8 cellular contexts compared by ENCODE assay signal in the genomic region with DNA sequence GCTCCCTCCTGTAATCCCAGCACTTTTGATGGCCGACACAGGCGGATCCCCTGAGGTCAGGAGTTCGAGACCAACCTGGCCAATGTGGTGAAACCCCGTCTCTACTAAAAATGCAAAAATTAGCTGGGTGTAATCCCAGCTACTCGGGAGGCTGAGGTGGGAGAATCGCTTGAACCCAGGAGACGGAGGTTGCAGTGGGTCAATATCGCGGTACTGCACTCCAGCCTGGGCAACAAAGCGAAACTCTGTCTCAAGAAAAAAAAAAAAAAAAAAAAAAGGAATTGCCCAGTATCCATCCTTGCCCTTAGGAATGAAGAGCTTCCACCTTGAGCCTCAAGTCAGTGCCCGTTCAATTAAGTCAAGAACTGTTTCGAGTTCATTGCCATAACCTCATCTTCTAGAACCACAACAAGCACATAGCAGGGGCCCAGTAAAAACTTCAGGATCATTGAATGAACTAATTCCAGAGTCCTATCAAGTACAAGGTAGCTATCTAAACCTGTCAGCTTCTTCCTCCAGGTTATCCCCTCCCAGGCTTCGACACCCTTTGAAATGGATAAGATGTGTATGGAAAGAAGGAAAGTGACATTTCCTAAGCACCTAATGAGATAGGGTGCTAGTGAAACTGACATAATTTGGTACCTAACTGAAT. TPM values are rescaled to one million over a fixed set of nuclear protein-coding genes. Genes with fewer than 3 reads are reported as not detected.
DNase-seq lines count a peak whose midpoint lies in the region; ATAC-seq and TF ChIP-seq lines count a peak whose summit lies in the region.

No MANE protein-coding gene starts in this region.

- no peaks in the 10 kb centered on the region for H3K9me3 Mint-ChIP-seq in activated CD4-positive, alpha-beta T cell treated with anti-CD3 and anti-CD28 coated beads, Interleukin-2, amount 10 ng/mL, durations not matched to agents 7 days and 5 days

- no peaks in the 10 kb centered on the region for H3K9me2 ChIP-seq in SU-DHL-6 (replicated peaks; ENCODE audit: insufficient read depth, low read length)

- H3K9me3 ChIP-seq in SU-DHL-6 (ENCODE audit: insufficient read depth, low read length) (no peaks in the 10 kb centered on the region), skeletal muscle tissue (ENCODE audit: control insufficient read depth in 3 of 3, low read length in 3 of 3) (no peaks in the 10 kb centered on the region)

- peak overlapping the region; percentile 86 for H3K4me3 ChIP-seq in SU-DHL-6 (ENCODE audit: insufficient read depth, low read length, poor library complexity, severe bottlenecking)
- peak overlapping the region; percentile 85 to 95 (median 91) for H3K4me3 ChIP-seq in skeletal muscle tissue (ENCODE audit: low read length in 3 of 3)

- peaks cover 4 to 6% (median 5%) of the 10 kb centered on the region in 3 donors for H3K4me1 ChIP-seq in skeletal muscle tissue (ENCODE audit: control insufficient read depth in 3 of 3, insufficient read depth in 3 of 3, low read length in 3 of 3)

- TF ChIP-seq CTCF in SU-DHL-6 (IDR thresholded peaks at IDR 0.05; ENCODE audit: insufficient read depth, low read length, poor library complexity, severe bottlenecking): no peak

- POLR2A ChIA-PET in activated CD4-positive, alpha-beta T cell treated with anti-CD3 and anti-CD28 coated beads, Interleukin-2, amount 10 ng/mL, durations not matched to agents 7 days and 5 days (lab: Charles Lee): no interaction called here

- peak overlapping the region; percentile 93 for H3K4me2 ChIP-seq in SU-DHL-6 (ENCODE audit: low read depth, low read length, poor library complexity, severe bottlenecking)

- H4K20me1 ChIP-seq in SU-DHL-6 (ENCODE audit: low read depth, low read length): no peaks in the 10 kb centered on the region

- peak overlapping the region; percentile 93 for H2AFZ ChIP-seq in SU-DHL-6 (ENCODE audit: low read depth, low read length, severe bottlenecking)

- H3K27ac ChIP-seq in SU-DHL-6 (ENCODE audit: low read depth, low read length) (peak overlapping the region; percentile 74), skeletal muscle tissue (ENCODE audit: low read depth, low read length) (peak overlapping the region; percentile 22)

- peak overlapping the region; percentile 98 for H3K4me3 Mint-ChIP-seq in activated CD4-positive, alpha-beta T cell treated with anti-CD3 and anti-CD28 coated beads, Interleukin-2, amount 10 ng/mL, durations not matched to agents 7 days and 5 days

- peak overlapping the region; percentile 73 for H3K9ac ChIP-seq in SU-DHL-6 (ENCODE audit: low read length)
- H3K9ac ChIP-seq in skeletal muscle tissue (ENCODE audit: low read depth in 1 of 3, low read length in 3 of 3): peak overlapping the region; percentile 76 to 89 (median 84)

- DNase-seq in activated CD4-positive, alpha-beta T cell treated with anti-CD3 and anti-CD28 coated beads, Interleukin-2, amount 10 ng/mL, durations not matched to agents 7 days and 5 days: no peak
- no peak for DNase-seq in activated CD4-positive, alpha-beta T cell treated with anti-CD3 and anti-CD28 coated beads for 48 hours
- DNase-seq in glomerular visceral epithelial cell (ENCODE audit: extremely low spot score) (peak; percentile 5), COR-L47 (lab: John Stamatoyannopoulos, UW) (no peak)

- ATAC-seq in GM21367 (IDR thresholded peaks at IDR 0.05; ENCODE audit: unreplicated experiment): no peak
- no peak for ATAC-seq in HG03139 (IDR thresholded peaks at IDR 0.05; ENCODE audit: unreplicated experiment)

- H3K27me3 ChIP-seq in SU-DHL-6 (ENCODE audit: low read length): no peaks in the 10 kb centered on the region
- no peaks in the 10 kb centered on the region for H3K27me3 ChIP-seq in skeletal muscle tissue (ENCODE audit: control insufficient read depth in 3 of 3, insufficient read depth in 3 of 3, low read length in 3 of 3)

- CTCF ChIA-PET in activated CD4-positive, alpha-beta T cell treated with anti-CD3 and anti-CD28 coated beads, Interleukin-2, amount 10 ng/mL, durations not matched to agents 7 days and 5 days (lab: Charles Lee): interaction anchor here (0.6 to 1.8 kb wide), 6 partner anchors 10 to 442 kb away, joined by 3 to 4 read pairs (median 3); a partner anchor contains a TSS

- peaks cover 40% of the 10 kb centered on the region for H3K4me1 Mint-ChIP-seq in activated CD4-positive, alpha-beta T cell treated with anti-CD3 and anti-CD28 coated beads, Interleukin-2, amount 10 ng/mL, durations not matched to agents 7 days and 5 days

- peaks cover 18% of the 10 kb centered on the region for H3F3A ChIP-seq in SU-DHL-6 (ENCODE audit: insufficient read depth)

- H3K27me3 Mint-ChIP-seq in activated CD4-positive, alpha-beta T cell treated with anti-CD3 and anti-CD28 coated beads, Interleukin-2, amount 10 ng/mL, durations not matched to agents 7 days and 5 days: no peaks in the 10 kb centered on the region

- H3K36me3 ChIP-seq in SU-DHL-6 (ENCODE audit: low read length) (peaks cover 14% of the 10 kb centered on the region), skeletal muscle tissue (ENCODE audit: control insufficient read depth in 3 of 3, insufficient read depth in 3 of 3, low read length in 3 of 3) (peaks cover 5 to 10% (median 9%) of the 10 kb centered on the region in 3 donors)

- H3K36me3 Mint-ChIP-seq in activated CD4-positive, alpha-beta T cell treated with anti-CD3 and anti-CD28 coated beads, Interleukin-2, amount 10 ng/mL, durations not matched to agents 7 days and 5 days (ENCODE audit: low read depth): peaks cover 31% of the 10 kb centered on the region

- peaks cover 33% of the 10 kb centered on the region for H3K79me2 ChIP-seq in SU-DHL-6 (ENCODE audit: insufficient read depth, low read length)

- H3K27ac Mint-ChIP-seq in activated CD4-positive, alpha-beta T cell treated with anti-CD3 and anti-CD28 coated beads, Interleukin-2, amount 10 ng/mL, durations not matched to agents 7 days and 5 days: peak overlapping the region; percentile 99

RNA-seq across cellular contexts. Expression of a gene that starts 0.8 kb away (rescaled TPM):
- 10 to 100 TPM; 19.3 to 21.5 TPM for total RNA-seq in activated CD4-positive, alpha-beta T cell treated with anti-CD3 and anti-CD28 coated beads, Interleukin-2, amount 10 ng/mL, durations not matched to agents 7 days and 5 days
- 17.2 TPM for total RNA-seq in skeletal muscle tissue

RNA-seq across cellular contexts. Expression of a gene that starts 13.2 kb away (rescaled TPM):
- total RNA-seq in activated CD4-positive, alpha-beta T cell treated with anti-CD3 and anti-CD28 coated beads, Interleukin-2, amount 10 ng/mL, durations not matched to agents 7 days and 5 days: 10 to 100 TPM; 39.0 to 53.2 TPM
- total RNA-seq in skeletal muscle tissue: 60.5 TPM

RNA-seq across cellular contexts. Expression of a gene that starts 41.7 kb away (rescaled TPM):
- not detected for total RNA-seq in activated CD4-positive, alpha-beta T cell treated with anti-CD3 and anti-CD28 coated beads, Interleukin-2, amount 10 ng/mL, durations not matched to agents 7 days and 5 days
- not detected for total RNA-seq in skeletal muscle tissue

RNA-seq across cellular contexts. Expression of a gene that starts 58.5 kb away (rescaled TPM):
- total RNA-seq in activated CD4-positive, alpha-beta T cell treated with anti-CD3 and anti-CD28 coated beads, Interleukin-2, amount 10 ng/mL, durations not matched to agents 7 days and 5 days: under 1 TPM; 0.37 to 0.40 TPM
- 13.6 TPM for total RNA-seq in skeletal muscle tissue
